In the genomic region with DNA sequence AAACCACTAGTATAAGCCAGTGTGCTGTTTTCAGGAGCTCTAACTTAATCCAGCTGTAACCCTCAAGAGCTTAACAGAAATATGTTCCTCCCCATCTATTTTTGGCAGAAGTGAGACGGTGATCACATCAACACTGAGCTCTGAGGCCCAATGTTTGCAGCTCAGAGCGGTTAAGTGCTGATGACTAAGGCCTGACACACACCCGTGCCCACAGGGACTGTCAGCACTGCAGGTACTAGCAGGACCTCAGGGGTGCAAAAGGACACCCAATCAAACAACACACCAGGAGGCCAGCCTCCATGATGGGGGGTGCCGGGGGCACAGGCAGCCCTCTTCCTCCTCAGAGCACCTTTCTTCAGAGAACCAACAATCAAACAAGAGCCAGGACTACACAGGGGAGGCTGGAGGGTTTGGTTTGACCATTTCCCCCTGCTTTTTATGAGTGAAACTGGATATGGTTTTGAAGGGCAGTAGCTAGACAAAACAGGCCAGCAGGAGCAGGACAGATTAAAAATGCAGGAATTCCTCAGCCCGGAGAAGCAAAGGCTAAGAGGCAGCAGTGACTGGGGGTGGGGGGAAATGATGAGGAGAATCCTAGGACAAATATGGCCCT, we compare ENCODE assay signal across 8 cellular contexts.
DNase-seq lines count a peak whose midpoint lies in the region; FAIRE-seq and TF ChIP-seq lines count a peak whose summit lies in the region.

No MANE protein-coding gene starts in this region.

- H3K27ac ChIP-seq in coronary artery: peak overlapping the region; percentile 82 to 93

- DNase-seq in GM12892 (ENCODE audit: insufficient read length) (peak; percentile 71), HFF-Myc (ENCODE audit: extremely low read depth, low read depth) (peak; percentile 93), MV-4-11 (lab: John Stamatoyannopoulos, UW) (peak; percentile 94), coronary artery (ENCODE audit: low spot score) (peak; percentile 90), medulla oblongata (ENCODE audit: extremely low spot score) (peak; percentile 44), NCI-H187 (lab: John Stamatoyannopoulos, UW) (no peak)
- DNase-seq in activated CD4-positive, alpha-beta T cell treated with anti-CD3 and anti-CD28 coated beads for 4 hours: peak; percentile 77 to 80
- DNase-seq in stimulated activated CD8-positive, alpha-beta memory T cell treated with anti-CD3 and anti-CD28 coated beads, Interleukin-15, amount 100 ng/mL, for 48 hours (ENCODE audit: low read depth in 2 of 2): peak; percentile 80 to 81

- FAIRE-seq in GM12892 (lab: Jason Lieb, UNC): peak; percentile 65

- H3K4me3 ChIP-seq in HFF-Myc (replicated peaks; ENCODE audit: low read depth, low read length) (no peak overlapping the region), coronary artery (peak overlapping the region; percentile 55)

- TF ChIP-seq POLR2A in GM12892 (IDR thresholded peaks at IDR 0.05; ENCODE audit: low read depth, low read length): peak; percentile 68

- TF ChIP-seq CTCF in HFF-Myc (IDR thresholded peaks at IDR 0.05; ENCODE audit: low read depth, low read length, missing control alignments) (no peak), coronary artery (IDR thresholded peaks at IDR 0.05) (no peak)

Comparison
In these comparisons a context has a peak if more than half of its experiments do, and no peak if none do; other contexts are left out.
1. DNase-seq: peak in GM12892 (single experiment), HFF-Myc (single experiment), MV-4-11 (single experiment), activated CD4-positive, alpha-beta T cell treated with anti-CD3 and anti-CD28 coated beads for 4 hours (2 of 2), coronary artery (single experiment), medulla oblongata (single experiment) and stimulated activated CD8-positive, alpha-beta memory T cell treated with anti-CD3 and anti-CD28 coated beads, Interleukin-15, amount 100 ng/mL, for 48 hours (2 of 2); none in NCI-H187 (0 of 2).